ENCODE assay signal across 7 cellular contexts in the genomic region with DNA sequence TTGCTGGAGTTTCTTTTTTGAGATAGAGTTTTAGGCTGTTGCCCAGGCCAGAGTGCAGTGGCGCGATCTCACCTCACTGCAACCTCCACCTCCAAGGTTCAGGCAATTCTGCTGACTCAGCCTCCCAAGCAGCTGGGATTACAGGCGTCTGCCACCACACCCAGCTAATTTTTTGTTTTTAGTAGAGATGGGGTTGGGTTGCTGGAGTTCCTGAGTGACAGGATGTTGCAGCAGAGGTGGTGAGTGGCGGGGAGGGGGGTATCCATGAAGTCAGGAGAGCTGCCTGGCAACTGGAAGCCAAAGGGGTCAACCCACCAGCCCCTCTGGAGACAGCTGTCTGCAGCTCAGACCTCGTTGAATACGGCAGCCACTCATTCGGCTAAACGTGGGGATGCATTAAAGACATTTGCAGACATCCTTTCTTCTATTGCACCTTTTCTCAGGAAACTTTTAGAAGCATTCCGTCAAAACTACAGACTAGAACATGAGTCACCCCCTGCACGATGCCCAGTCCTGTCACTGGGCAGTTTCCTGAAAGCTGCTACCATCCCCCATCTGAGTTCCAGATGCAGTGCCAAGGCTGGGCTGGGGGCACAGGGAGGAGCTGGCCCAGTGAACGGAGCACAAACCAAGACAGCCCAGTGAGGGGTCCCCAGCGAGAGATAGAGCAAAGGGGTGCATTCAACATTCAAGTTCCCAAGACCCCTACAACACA. TPM values are rescaled to one million over a fixed set of nuclear protein-coding genes. Genes with fewer than 3 reads are reported as not detected.
DNase-seq lines count a peak whose midpoint lies in the region; ATAC-seq, FAIRE-seq and TF ChIP-seq lines count a peak whose summit lies in the region.
"Not testable (repeated sequence)": the region's sequence is repeated elsewhere in the genome, so short reads cannot be mapped to it uniquely, and the experiment has no call there.

No MANE protein-coding gene starts in this region.

- H3K79me2 ChIP-seq in endothelial cell of umbilical vein (ENCODE audit: control insufficient read depth, insufficient read depth, low read length); osteoblast (ENCODE audit: insufficient read depth, low read length): not testable (repeated sequence)

- H3K9me1 ChIP-seq in endothelial cell of umbilical vein (replicated peaks; ENCODE audit: control insufficient read depth, extremely low read depth, insufficient read depth, low read length), result not testable (repeated sequence)

- H3K9me3 Mint-ChIP-seq in MCF 10A (ENCODE audit: unreplicated experiment), result not testable (repeated sequence)

- ATAC-seq in RWPE2 (ENCODE audit: low read depth) (peak; percentile 52), foreskin keratinocyte (peak; percentile 24)

- dilution Hi-C loops in endothelial cell of umbilical vein (cut with MboI; ENCODE audit: extremely low pct_ligation_motif_present, low sequenced_read_pairs), result not testable (repeated sequence)

- not testable (repeated sequence) for H3K9ac ChIP-seq in endothelial cell of umbilical vein (replicated peaks; ENCODE audit: extremely low read depth, insufficient read depth, low read length)

- FAIRE-seq in endothelial cell of umbilical vein (lab: Jason Lieb, UNC), result peak; percentile 24

- not testable (repeated sequence) for H3K9me3 ChIP-seq in RWPE2 (ENCODE audit: severe bottlenecking); endothelial cell of umbilical vein (replicated peaks; ENCODE audit: control insufficient read depth, insufficient read depth, low read length); osteoblast (ENCODE audit: low read depth, low read length)

- H3K36me3 ChIP-seq in RWPE2 (ENCODE audit: low read depth); endothelial cell of umbilical vein (ENCODE audit: control insufficient read depth in 2 of 2, extremely low read depth in 1 of 2, insufficient read depth in 2 of 2, low read length in 2 of 2); osteoblast (ENCODE audit: insufficient read depth, low read length): not testable (repeated sequence)

- H3K4me1 ChIP-seq in RWPE2 (ENCODE audit: insufficient read depth, poor library complexity, severe bottlenecking); endothelial cell of umbilical vein (ENCODE audit: control insufficient read depth, extremely low read depth, insufficient read depth, low read length); foreskin keratinocyte; osteoblast (ENCODE audit: insufficient read depth, low read length): not testable (repeated sequence)

- H3K27me3 Mint-ChIP-seq in MCF 10A (ENCODE audit: insufficient read depth, unreplicated experiment), result not testable (repeated sequence)

- not testable (repeated sequence) for H3K4me3 Mint-ChIP-seq in MCF 10A (ENCODE audit: unreplicated experiment)

- not testable (repeated sequence) for H2AFZ ChIP-seq in endothelial cell of umbilical vein (ENCODE audit: low read depth, low read length); osteoblast (ENCODE audit: low read length)

- peak overlapping the region; percentile 39 for H3K27ac ChIP-seq in RWPE2 (ENCODE audit: poor library complexity, severe bottlenecking)
- H3K27ac ChIP-seq in endothelial cell of umbilical vein (ENCODE audit: insufficient read depth, low read depth, low read length); foreskin keratinocyte; osteoblast (ENCODE audit: low read depth, low read length): not testable (repeated sequence)

- BruUV-seq in MCF 10A (replicated peaks; lab: Mats Ljungman, UMichigan); endothelial cell of umbilical vein (replicated peaks; lab: Mats Ljungman, UMichigan): not testable (repeated sequence)

- not testable (repeated sequence) for H3K4me2 ChIP-seq in endothelial cell of umbilical vein (ENCODE audit: insufficient read depth, low read length); osteoblast (ENCODE audit: insufficient read depth, low read length)

- CTCF ChIA-PET in MCF 10A (lab: Yijun Ruan, JAX), result interaction anchor here (1.6 kb wide), 1 partner anchor 71 kb away, joined by 4 read pairs; no protein-coding TSS in a partner anchor
- CTCF ChIA-PET in endothelial cell of umbilical vein (lab: Charles Lee), result not testable (repeated sequence)

- peak; percentile 44 for DNase-seq in HT1080 (ENCODE audit: low read depth)
- DNase-seq in NCI-H69 (lab: John Stamatoyannopoulos, UW), result peak; percentile 8
- not testable (repeated sequence) for DNase-seq in RWPE2 (ENCODE audit: low spot score); endothelial cell of umbilical vein (ENCODE audit: low read depth, low spot score)
- peak; percentile 5 for DNase-seq in MCF 10A (ENCODE audit: unreplicated experiment)
- peak in 1 of 2 donors; percentile 11 for DNase-seq in foreskin keratinocyte
- peak; percentile 51 for DNase-seq in osteoblast (ENCODE audit: insufficient read length, low spot score, missing footprints)

- not testable (repeated sequence) for H3K27me3 ChIP-seq in RWPE2 (ENCODE audit: insufficient read depth, poor library complexity, severe bottlenecking); endothelial cell of umbilical vein (ENCODE audit: control insufficient read depth in 2 of 2, insufficient read depth in 2 of 2, low read length in 2 of 2); foreskin keratinocyte; osteoblast (ENCODE audit: insufficient read depth, low read length)

- H4K20me1 ChIP-seq in endothelial cell of umbilical vein (replicated peaks; ENCODE audit: control insufficient read depth, extremely low read depth, insufficient read depth, low read length); osteoblast (ENCODE audit: insufficient read depth, low read length): not testable (repeated sequence)

- not testable (repeated sequence) for H3K4me1 Mint-ChIP-seq in MCF 10A (ENCODE audit: insufficient read depth, unreplicated experiment)

- H3K27ac Mint-ChIP-seq in MCF 10A (ENCODE audit: low read depth, unreplicated experiment), result peak overlapping the region; percentile 23

- not testable (repeated sequence) for TF ChIP-seq CTCF in RWPE2 (IDR thresholded peaks at IDR 0.05; ENCODE audit: poor library complexity, severe bottlenecking); MCF 10A (IDR thresholded peaks at IDR 0.05; ENCODE audit: unreplicated experiment); endothelial cell of umbilical vein (IDR thresholded peaks at IDR 0.05; ENCODE audit: extremely low read depth in 1 of 2, insufficient read depth in 1 of 2, low read depth in 1 of 2, low read length in 2 of 2); foreskin keratinocyte (conservative IDR thresholded peaks at IDR 0.05); osteoblast (IDR thresholded peaks at IDR 0.05; ENCODE audit: extremely low read depth, low read depth, low read length)

- POLR2A ChIA-PET in MCF 10A (lab: Yijun Ruan, JAX), result interaction anchor here (0.7 to 0.8 kb wide), 3 partner anchors 19 to 1103 kb away, joined by 3 to 4 read pairs (median 3); a partner anchor contains a TSS
- POLR2A ChIA-PET in endothelial cell of umbilical vein (lab: Charles Lee), result not testable (repeated sequence)

- H3K36me3 Mint-ChIP-seq in MCF 10A (ENCODE audit: insufficient read depth, unreplicated experiment), result not testable (repeated sequence)

- not testable (repeated sequence) for TF ChIP-seq POLR2A in endothelial cell of umbilical vein (IDR thresholded peaks at IDR 0.05; ENCODE audit: low read depth, low read length)

- intact Hi-C loops in MCF 10A (cut with micrococcal nuclease); endothelial cell of umbilical vein (cut with micrococcal nuclease): not testable (repeated sequence)

- H3K4me3 ChIP-seq in RWPE2 (ENCODE audit: severe bottlenecking); endothelial cell of umbilical vein (replicated peaks in 1 of 3; ENCODE audit: insufficient read depth in 1 of 3, low read depth in 1 of 3, low read length in 3 of 3); osteoblast (ENCODE audit: insufficient read depth, low read length): not testable (repeated sequence)

RNA-seq across cellular contexts. Expression of a gene that starts 20.0 kb away (rescaled TPM):
- 262 and 548 TPM in 2 replicates for total RNA-seq in HT1080 (2014; rRNA removed; shearing (Covaris generic))
- polyA plus RNA-seq in HT1080 (2015; cell fraction: cytosol; rRNA removed), result 248 and 350 TPM in 2 replicates
- polyA plus RNA-seq in HT1080 (2015; cell fraction: nucleus; rRNA removed), result 126 and 163 TPM in 2 replicates
- total RNA-seq in MCF 10A (2022) (272 and 284 TPM in 2 replicates), endothelial cell of umbilical vein (159 and 167 TPM in 2 replicates), foreskin keratinocyte (225 and 247 TPM in 2 replicates), osteoblast (214 and 243 TPM in 2 replicates)
- polyA plus RNA-seq in endothelial cell of umbilical vein (292 and 329 TPM in 2 replicates), foreskin keratinocyte (368 and 387 TPM in 2 replicates)
- polyA plus RNA-seq in endothelial cell of umbilical vein (2011; cell fraction: cytosol; rRNA removed), result 383 and 430 TPM in 2 replicates
- 128 and 175 TPM in 2 replicates for polyA plus RNA-seq in endothelial cell of umbilical vein (2011; cell fraction: nucleus; rRNA removed)
- 159 and 231 TPM in 2 replicates for polyA plus RNA-seq in endothelial cell of umbilical vein (2012)
- 54.6 and 60.0 TPM in 2 replicates for polyA minus RNA-seq in endothelial cell of umbilical vein
- polyA minus RNA-seq in endothelial cell of umbilical vein (2011; cell fraction: cytosol; rRNA and poly(A)+ RNA removed), result 83.4 TPM
- 21.1 and 22.5 TPM in 2 replicates for polyA minus RNA-seq in endothelial cell of umbilical vein (2011; cell fraction: nucleus; rRNA and poly(A)+ RNA removed)

RNA-seq across cellular contexts. Expression of a gene that starts 36.2 kb away (rescaled TPM):
- total RNA-seq in HT1080 (2014; rRNA removed; shearing (Covaris generic)), result 2.5 and 5.3 TPM in 2 replicates
- polyA plus RNA-seq in HT1080 (2015; cell fraction: cytosol; rRNA removed), result 1.2 and 1.3 TPM in 2 replicates
- 16.8 and 20.2 TPM in 2 replicates for polyA plus RNA-seq in HT1080 (2015; cell fraction: nucleus; rRNA removed)
- total RNA-seq in MCF 10A (2022) (21.5 and 32.3 TPM in 2 replicates), endothelial cell of umbilical vein (47.0 and 79.8 TPM in 2 replicates), foreskin keratinocyte (10.8 and 12.7 TPM in 2 replicates), osteoblast (49.9 and 60.4 TPM in 2 replicates)
- polyA plus RNA-seq in endothelial cell of umbilical vein (9.8 and 10.9 TPM in 2 replicates), foreskin keratinocyte (2.0 and 2.1 TPM in 2 replicates)
- polyA plus RNA-seq in endothelial cell of umbilical vein (2011; cell fraction: cytosol; rRNA removed), result 3.1 TPM in 2 replicates
- 132 and 194 TPM in 2 replicates for polyA plus RNA-seq in endothelial cell of umbilical vein (2011; cell fraction: nucleus; rRNA removed)
- polyA plus RNA-seq in endothelial cell of umbilical vein (2012), result 12.1 and 15.6 TPM in 2 replicates
- polyA minus RNA-seq in endothelial cell of umbilical vein, result 51.2 and 58.9 TPM in 2 replicates
- polyA minus RNA-seq in endothelial cell of umbilical vein (2011; cell fraction: cytosol; rRNA and poly(A)+ RNA removed), result 8.6 TPM
- polyA minus RNA-seq in endothelial cell of umbilical vein (2011; cell fraction: nucleus; rRNA and poly(A)+ RNA removed), result 206 and 280 TPM in 2 replicates

RNA-seq across cellular contexts. Expression of a gene that starts 38.0 kb away (rescaled TPM):
- total RNA-seq in HT1080 (2014; rRNA removed; shearing (Covaris generic)), result 46.7 and 46.9 TPM in 2 replicates
- polyA plus RNA-seq in HT1080 (2015; cell fraction: cytosol; rRNA removed), result 60.7 and 61.7 TPM in 2 replicates
- polyA plus RNA-seq in HT1080 (2015; cell fraction: nucleus; rRNA removed), result 87.1 and 94.9 TPM in 2 replicates
- total RNA-seq in MCF 10A (2022), result 56.8 and 63.7 TPM in 2 replicates
- 49.8 and 50.2 TPM in 2 replicates for total RNA-seq in endothelial cell of umbilical vein
- polyA plus RNA-seq in endothelial cell of umbilical vein, result 60.9 and 68.4 TPM in 2 replicates
- 43.1 and 51.6 TPM in 2 replicates for polyA plus RNA-seq in endothelial cell of umbilical vein (2011; cell fraction: cytosol; rRNA removed)
- polyA plus RNA-seq in endothelial cell of umbilical vein (2011; cell fraction: nucleus; rRNA removed), result 101 and 122 TPM in 2 replicates
- polyA plus RNA-seq in endothelial cell of umbilical vein (2012), result 37.3 and 53.6 TPM in 2 replicates
- 43.7 and 49.1 TPM in 2 replicates for polyA minus RNA-seq in endothelial cell of umbilical vein
- polyA minus RNA-seq in endothelial cell of umbilical vein (2011; cell fraction: cytosol; rRNA and poly(A)+ RNA removed), result 30.0 TPM
- 18.6 and 30.5 TPM in 2 replicates for polyA minus RNA-seq in endothelial cell of umbilical vein (2011; cell fraction: nucleus; rRNA and poly(A)+ RNA removed)
- total RNA-seq in foreskin keratinocyte, result 57.8 and 59.1 TPM in 2 replicates
- polyA plus RNA-seq in foreskin keratinocyte, result 52.7 and 54.0 TPM in 2 replicates
- total RNA-seq in osteoblast, result 44.9 and 53.6 TPM in 2 replicates

RNA-seq across cellular contexts. Expression of a gene that starts 43.6 kb away (rescaled TPM):
- total RNA-seq in HT1080 (2014; rRNA removed; shearing (Covaris generic)), result 1.0 and 1.7 TPM in 2 replicates
- 0.42 and 0.87 TPM in 2 replicates for polyA plus RNA-seq in HT1080 (2015; cell fraction: cytosol; rRNA removed)
- polyA plus RNA-seq in HT1080 (2015; cell fraction: nucleus; rRNA removed), result 2.8 and 6.3 TPM in 2 replicates
- total RNA-seq in MCF 10A (2022), result 5.3 and 7.6 TPM in 2 replicates
- total RNA-seq in endothelial cell of umbilical vein, result 4.2 and 7.9 TPM in 2 replicates
- 1.8 and 2.7 TPM in 2 replicates for polyA plus RNA-seq in endothelial cell of umbilical vein
- polyA plus RNA-seq in endothelial cell of umbilical vein (2011; cell fraction: cytosol; rRNA removed), result 0.35 and 0.95 TPM in 2 replicates
- 23.7 and 28.6 TPM in 2 replicates for polyA plus RNA-seq in endothelial cell of umbilical vein (2011; cell fraction: nucleus; rRNA removed)
- 3.7 and 3.9 TPM in 2 replicates for polyA plus RNA-seq in endothelial cell of umbilical vein (2012)
- polyA minus RNA-seq in endothelial cell of umbilical vein, result 3.3 and 3.6 TPM in 2 replicates
- polyA minus RNA-seq in endothelial cell of umbilical vein (2011; cell fraction: cytosol; rRNA and poly(A)+ RNA removed), result 4.4 TPM
- 9.1 and 9.5 TPM in 2 replicates for polyA minus RNA-seq in endothelial cell of umbilical vein (2011; cell fraction: nucleus; rRNA and poly(A)+ RNA removed)
- 0.58 and 0.71 TPM in 2 replicates for total RNA-seq in foreskin keratinocyte
- 0.24 and 0.40 TPM in 2 replicates for polyA plus RNA-seq in foreskin keratinocyte
- total RNA-seq in osteoblast, result 2.5 and 3.2 TPM in 2 replicates
